In genomic region chr9:95508242-95508967, GRCh38 we compare ENCODE assay signal across 2 cellular contexts.
TF ChIP-seq lines count a peak whose summit lies in the region.

No MANE protein-coding gene starts in this region.

TF ChIP-seq in SK-N-SH, 30 proteins besides CTCF, POLR2A, EP300 and RAD21 (continued from another document):
- TF ChIP-seq IRF3 (IDR thresholded peaks at IDR 0.05; ENCODE audit: low read depth, low read length), result no peak
- no peak for TF ChIP-seq FOXJ3 (CRISPR knock-in tag; IDR thresholded peaks at IDR 0.05)
- no peak for TF ChIP-seq SIN3A (IDR thresholded peaks at IDR 0.05; ENCODE audit: borderline replicate concordance, low read depth, low read length)
- TF ChIP-seq MAX (IDR thresholded peaks at IDR 0.05; ENCODE audit: low read depth), result no peak
- no peak for TF ChIP-seq GATA2 (CRISPR knock-in tag; IDR thresholded peaks at IDR 0.05)
- TF ChIP-seq RFX5 (IDR thresholded peaks at IDR 0.05; ENCODE audit: low read length), result no peak
- TF ChIP-seq FOXM1 (IDR thresholded peaks at IDR 0.05; ENCODE audit: low read depth), result no peak
- TF ChIP-seq MEF2A (IDR thresholded peaks at IDR 0.05; ENCODE audit: borderline replicate concordance, low read depth), result no peak

TF ChIP-seq in SK-N-SH treated with all-trans-retinoic acid at 6 μM for 48 hours, 23 proteins besides CTCF, POLR2A, EP300 and RAD21 (continued from another document):
- TF ChIP-seq, protein P1, sequence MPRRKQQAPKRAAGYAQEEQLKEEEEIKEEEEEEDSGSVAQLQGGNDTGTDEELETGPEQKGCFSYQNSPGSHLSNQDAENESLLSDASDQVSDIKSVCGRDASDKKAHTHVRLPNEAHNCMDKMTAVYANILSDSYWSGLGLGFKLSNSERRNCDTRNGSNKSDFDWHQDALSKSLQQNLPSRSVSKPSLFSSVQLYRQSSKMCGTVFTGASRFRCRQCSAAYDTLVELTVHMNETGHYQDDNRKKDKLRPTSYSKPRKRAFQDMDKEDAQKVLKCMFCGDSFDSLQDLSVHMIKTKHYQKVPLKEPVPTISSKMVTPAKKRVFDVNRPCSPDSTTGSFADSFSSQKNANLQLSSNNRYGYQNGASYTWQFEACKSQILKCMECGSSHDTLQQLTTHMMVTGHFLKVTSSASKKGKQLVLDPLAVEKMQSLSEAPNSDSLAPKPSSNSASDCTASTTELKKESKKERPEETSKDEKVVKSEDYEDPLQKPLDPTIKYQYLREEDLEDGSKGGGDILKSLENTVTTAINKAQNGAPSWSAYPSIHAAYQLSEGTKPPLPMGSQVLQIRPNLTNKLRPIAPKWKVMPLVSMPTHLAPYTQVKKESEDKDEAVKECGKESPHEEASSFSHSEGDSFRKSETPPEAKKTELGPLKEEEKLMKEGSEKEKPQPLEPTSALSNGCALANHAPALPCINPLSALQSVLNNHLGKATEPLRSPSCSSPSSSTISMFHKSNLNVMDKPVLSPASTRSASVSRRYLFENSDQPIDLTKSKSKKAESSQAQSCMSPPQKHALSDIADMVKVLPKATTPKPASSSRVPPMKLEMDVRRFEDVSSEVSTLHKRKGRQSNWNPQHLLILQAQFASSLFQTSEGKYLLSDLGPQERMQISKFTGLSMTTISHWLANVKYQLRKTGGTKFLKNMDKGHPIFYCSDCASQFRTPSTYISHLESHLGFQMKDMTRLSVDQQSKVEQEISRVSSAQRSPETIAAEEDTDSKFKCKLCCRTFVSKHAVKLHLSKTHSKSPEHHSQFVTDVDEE (CRISPR knock-in tag; IDR thresholded peaks at IDR 0.05), result no peak
- TF ChIP-seq ESRRG (CRISPR knock-in tag; IDR thresholded peaks at IDR 0.05), result no peak
